ENCODE assay signal across 9 cellular contexts in the genomic region with DNA sequence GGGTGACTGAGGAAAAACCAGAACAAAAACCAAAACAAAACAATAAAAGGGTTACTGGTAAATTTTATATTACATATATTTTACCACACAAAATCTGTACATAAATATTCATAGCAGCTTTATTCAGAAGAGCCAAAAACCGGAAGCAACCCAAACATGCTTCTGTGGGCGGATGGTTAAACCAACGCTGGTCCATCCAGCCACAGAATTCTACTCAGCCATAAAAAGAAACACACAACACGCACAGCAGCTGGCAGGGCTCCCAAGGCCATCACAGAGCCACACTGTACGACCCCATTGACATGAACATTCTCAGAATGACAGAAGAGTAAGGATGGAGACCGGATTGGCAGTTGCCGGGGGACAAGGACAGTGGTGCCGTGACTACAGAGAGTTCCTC.
"Had no signal": no experiment of that assay in that cellular context is flagged by ENCODE, and none has a peak within 500 bp of the region (broad histone marks: within the 10 kb centered on the region; RNA-seq: fewer than 3 reads in every experiment).

No MANE protein-coding gene starts in this region.

- H3K9me3 ChIP-seq: tibial artery, vagina had no signal

- H3K27ac ChIP-seq: hepatocyte, tibial artery, vagina had no signal

- H3K4me2 ChIP-seq: hepatocyte had no signal

- H3K4me3 ChIP-seq: hepatocyte, tibial artery, vagina had no signal

- ATAC-seq: effector memory CD8-positive, alpha-beta T cell had no signal

- DNase-seq: activated CD4-positive, alpha-beta T cell treated with anti-CD3 and anti-CD28 coated beads, Interleukin-2, amount 50 U/mL, for 4 hours; activated gamma-delta T cell treated with Interleukin-2 at 50 U/mL for 16 hours; activated T-cell treated with anti-CD3 and anti-CD28 coated beads, Interleukin-2, amount 50 U/mL, for 48 hours; effector memory CD8-positive, alpha-beta T cell; retina; stimulated activated CD4-positive, alpha-beta T cell treated with anti-CD3 and anti-CD28 coated beads, Interleukin-4, amount 100 ng/mL, for 4 hours; tibial artery had no signal

- H3K27me3 ChIP-seq: hepatocyte, tibial artery, vagina had no signal

- H3K4me1 ChIP-seq: tibial artery, vagina had no signal

- H3K36me3 ChIP-seq: tibial artery, vagina had no signal
